In the genomic region with DNA sequence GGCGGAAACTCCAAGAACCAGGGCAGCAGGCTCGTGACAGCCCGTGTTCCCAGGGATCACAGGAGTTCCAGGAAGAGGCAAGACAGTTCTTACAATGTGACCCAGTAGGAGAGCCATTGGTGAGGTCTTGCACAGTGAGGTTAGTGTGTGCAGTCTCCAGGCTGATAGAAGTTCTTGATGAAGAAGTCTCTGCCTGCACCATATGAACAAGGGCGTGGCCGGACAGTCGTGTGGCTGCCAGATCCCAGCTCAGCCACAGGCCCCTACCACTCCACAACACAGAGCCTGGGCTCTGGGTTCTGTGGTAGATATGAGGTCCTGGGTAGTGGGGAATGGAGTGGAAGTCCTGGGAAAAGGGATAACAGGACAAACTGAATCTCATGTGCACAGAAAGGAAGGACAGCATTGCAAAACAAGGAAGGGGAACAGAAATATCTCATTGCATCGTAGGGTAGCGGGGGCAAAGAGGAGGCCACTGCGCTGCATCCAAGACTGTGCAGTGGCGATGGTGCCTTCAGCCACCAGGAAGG, we compare ENCODE assay signal across 1 cellular context.
TF ChIP-seq lines count a peak whose summit lies in the region.

No MANE protein-coding gene starts in this region.

TF ChIP-seq in HepG2, 621 proteins besides CTCF, POLR2A, EP300 and RAD21 (continued from another document and continues in another):
- TF ChIP-seq, protein P1, sequence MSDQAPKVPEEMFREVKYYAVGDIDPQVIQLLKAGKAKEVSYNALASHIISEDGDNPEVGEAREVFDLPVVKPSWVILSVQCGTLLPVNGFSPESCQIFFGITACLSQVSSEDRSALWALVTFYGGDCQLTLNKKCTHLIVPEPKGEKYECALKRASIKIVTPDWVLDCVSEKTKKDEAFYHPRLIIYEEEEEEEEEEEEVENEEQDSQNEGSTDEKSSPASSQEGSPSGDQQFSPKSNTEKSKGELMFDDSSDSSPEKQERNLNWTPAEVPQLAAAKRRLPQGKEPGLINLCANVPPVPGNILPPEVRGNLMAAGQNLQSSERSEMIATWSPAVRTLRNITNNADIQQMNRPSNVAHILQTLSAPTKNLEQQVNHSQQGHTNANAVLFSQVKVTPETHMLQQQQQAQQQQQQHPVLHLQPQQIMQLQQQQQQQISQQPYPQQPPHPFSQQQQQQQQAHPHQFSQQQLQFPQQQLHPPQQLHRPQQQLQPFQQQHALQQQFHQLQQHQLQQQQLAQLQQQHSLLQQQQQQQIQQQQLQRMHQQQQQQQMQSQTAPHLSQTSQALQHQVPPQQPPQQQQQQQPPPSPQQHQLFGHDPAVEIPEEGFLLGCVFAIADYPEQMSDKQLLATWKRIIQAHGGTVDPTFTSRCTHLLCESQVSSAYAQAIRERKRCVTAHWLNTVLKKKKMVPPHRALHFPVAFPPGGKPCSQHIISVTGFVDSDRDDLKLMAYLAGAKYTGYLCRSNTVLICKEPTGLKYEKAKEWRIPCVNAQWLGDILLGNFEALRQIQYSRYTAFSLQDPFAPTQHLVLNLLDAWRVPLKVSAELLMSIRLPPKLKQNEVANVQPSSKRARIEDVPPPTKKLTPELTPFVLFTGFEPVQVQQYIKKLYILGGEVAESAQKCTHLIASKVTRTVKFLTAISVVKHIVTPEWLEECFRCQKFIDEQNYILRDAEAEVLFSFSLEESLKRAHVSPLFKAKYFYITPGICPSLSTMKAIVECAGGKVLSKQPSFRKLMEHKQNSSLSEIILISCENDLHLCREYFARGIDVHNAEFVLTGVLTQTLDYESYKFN (CRISPR knock-in tag; conservative IDR thresholded peaks at IDR 0.05) = peak; percentile 5; the same call in 1 of the 2 replicates
- no peak for TF ChIP-seq THYN1 (CRISPR knock-in tag; IDR thresholded peaks at IDR 0.05; ENCODE audit: borderline replicate concordance, low read depth)
- TF ChIP-seq, protein P2, sequence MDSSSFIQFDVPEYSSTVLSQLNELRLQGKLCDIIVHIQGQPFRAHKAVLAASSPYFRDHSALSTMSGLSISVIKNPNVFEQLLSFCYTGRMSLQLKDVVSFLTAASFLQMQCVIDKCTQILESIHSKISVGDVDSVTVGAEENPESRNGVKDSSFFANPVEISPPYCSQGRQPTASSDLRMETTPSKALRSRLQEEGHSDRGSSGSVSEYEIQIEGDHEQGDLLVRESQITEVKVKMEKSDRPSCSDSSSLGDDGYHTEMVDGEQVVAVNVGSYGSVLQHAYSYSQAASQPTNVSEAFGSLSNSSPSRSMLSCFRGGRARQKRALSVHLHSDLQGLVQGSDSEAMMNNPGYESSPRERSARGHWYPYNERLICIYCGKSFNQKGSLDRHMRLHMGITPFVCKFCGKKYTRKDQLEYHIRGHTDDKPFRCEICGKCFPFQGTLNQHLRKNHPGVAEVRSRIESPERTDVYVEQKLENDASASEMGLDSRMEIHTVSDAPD (CRISPR knock-in tag; IDR thresholded peaks at IDR 0.05) = no peak
- TF ChIP-seq PPARG (CRISPR knock-in tag; conservative IDR thresholded peaks at IDR 0.05) = no peak
- TF ChIP-seq ZSCAN22 (CRISPR knock-in tag; IDR thresholded peaks at IDR 0.05) = no peak
- no peak for TF ChIP-seq SP140L (CRISPR knock-in tag; IDR thresholded peaks at IDR 0.05; ENCODE audit: borderline replicate concordance)
- TF ChIP-seq ZNF350 (CRISPR knock-in tag; IDR thresholded peaks at IDR 0.05; ENCODE audit: borderline replicate concordance, low read depth) = no peak
- no peak for TF ChIP-seq ZNF468 (CRISPR knock-in tag; IDR thresholded peaks at IDR 0.05)
- no peak for TF ChIP-seq MED8 (CRISPR knock-in tag; IDR thresholded peaks at IDR 0.05; ENCODE audit: insufficient replicate concordance)
- TF ChIP-seq NCOR1 (IDR thresholded peaks at IDR 0.05; ENCODE audit: borderline replicate concordance, low read length) = no peak
- TF ChIP-seq JDP2 (CRISPR knock-in tag; IDR thresholded peaks at IDR 0.05; ENCODE audit: borderline replicate concordance) = no peak
- no peak for TF ChIP-seq ZNF780A (CRISPR knock-in tag; IDR thresholded peaks at IDR 0.05)
- TF ChIP-seq MAF1 (CRISPR knock-in tag; IDR thresholded peaks at IDR 0.05; ENCODE audit: borderline replicate concordance) = no peak
- TF ChIP-seq, protein P3, sequence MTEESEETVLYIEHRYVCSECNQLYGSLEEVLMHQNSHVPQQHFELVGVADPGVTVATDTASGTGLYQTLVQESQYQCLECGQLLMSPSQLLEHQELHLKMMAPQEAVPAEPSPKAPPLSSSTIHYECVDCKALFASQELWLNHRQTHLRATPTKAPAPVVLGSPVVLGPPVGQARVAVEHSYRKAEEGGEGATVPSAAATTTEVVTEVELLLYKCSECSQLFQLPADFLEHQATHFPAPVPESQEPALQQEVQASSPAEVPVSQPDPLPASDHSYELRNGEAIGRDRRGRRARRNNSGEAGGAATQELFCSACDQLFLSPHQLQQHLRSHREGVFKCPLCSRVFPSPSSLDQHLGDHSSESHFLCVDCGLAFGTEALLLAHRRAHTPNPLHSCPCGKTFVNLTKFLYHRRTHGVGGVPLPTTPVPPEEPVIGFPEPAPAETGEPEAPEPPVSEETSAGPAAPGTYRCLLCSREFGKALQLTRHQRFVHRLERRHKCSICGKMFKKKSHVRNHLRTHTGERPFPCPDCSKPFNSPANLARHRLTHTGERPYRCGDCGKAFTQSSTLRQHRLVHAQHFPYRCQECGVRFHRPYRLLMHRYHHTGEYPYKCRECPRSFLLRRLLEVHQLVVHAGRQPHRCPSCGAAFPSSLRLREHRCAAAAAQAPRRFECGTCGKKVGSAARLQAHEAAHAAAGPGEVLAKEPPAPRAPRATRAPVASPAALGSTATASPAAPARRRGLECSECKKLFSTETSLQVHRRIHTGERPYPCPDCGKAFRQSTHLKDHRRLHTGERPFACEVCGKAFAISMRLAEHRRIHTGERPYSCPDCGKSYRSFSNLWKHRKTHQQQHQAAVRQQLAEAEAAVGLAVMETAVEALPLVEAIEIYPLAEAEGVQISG (CRISPR knock-in tag; IDR thresholded peaks at IDR 0.05) = no peak
- TF ChIP-seq WIZ (CRISPR knock-in tag; IDR thresholded peaks at IDR 0.05) = no peak
- TF ChIP-seq, protein P4, sequence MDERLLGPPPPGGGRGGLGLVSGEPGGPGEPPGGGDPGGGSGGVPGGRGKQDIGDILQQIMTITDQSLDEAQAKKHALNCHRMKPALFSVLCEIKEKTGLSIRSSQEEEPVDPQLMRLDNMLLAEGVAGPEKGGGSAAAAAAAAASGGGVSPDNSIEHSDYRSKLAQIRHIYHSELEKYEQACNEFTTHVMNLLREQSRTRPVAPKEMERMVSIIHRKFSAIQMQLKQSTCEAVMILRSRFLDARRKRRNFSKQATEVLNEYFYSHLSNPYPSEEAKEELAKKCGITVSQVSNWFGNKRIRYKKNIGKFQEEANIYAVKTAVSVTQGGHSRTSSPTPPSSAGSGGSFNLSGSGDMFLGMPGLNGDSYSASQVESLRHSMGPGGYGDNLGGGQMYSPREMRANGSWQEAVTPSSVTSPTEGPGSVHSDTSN (CRISPR knock-in tag; IDR thresholded peaks at IDR 0.05) = no peak
- no peak for TF ChIP-seq NFRKB (IDR thresholded peaks at IDR 0.05)
- TF ChIP-seq, protein P5, sequence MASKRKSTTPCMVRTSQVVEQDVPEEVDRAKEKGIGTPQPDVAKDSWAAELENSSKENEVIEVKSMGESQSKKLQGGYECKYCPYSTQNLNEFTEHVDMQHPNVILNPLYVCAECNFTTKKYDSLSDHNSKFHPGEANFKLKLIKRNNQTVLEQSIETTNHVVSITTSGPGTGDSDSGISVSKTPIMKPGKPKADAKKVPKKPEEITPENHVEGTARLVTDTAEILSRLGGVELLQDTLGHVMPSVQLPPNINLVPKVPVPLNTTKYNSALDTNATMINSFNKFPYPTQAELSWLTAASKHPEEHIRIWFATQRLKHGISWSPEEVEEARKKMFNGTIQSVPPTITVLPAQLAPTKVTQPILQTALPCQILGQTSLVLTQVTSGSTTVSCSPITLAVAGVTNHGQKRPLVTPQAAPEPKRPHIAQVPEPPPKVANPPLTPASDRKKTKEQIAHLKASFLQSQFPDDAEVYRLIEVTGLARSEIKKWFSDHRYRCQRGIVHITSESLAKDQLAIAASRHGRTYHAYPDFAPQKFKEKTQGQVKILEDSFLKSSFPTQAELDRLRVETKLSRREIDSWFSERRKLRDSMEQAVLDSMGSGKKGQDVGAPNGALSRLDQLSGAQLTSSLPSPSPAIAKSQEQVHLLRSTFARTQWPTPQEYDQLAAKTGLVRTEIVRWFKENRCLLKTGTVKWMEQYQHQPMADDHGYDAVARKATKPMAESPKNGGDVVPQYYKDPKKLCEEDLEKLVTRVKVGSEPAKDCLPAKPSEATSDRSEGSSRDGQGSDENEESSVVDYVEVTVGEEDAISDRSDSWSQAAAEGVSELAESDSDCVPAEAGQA (IDR thresholded peaks at IDR 0.05; ENCODE audit: low read depth) = no peak
- TF ChIP-seq, protein P5 (CRISPR knock-in tag; IDR thresholded peaks at IDR 0.05; ENCODE audit: borderline replicate concordance) = no peak
- TF ChIP-seq, protein P6, sequence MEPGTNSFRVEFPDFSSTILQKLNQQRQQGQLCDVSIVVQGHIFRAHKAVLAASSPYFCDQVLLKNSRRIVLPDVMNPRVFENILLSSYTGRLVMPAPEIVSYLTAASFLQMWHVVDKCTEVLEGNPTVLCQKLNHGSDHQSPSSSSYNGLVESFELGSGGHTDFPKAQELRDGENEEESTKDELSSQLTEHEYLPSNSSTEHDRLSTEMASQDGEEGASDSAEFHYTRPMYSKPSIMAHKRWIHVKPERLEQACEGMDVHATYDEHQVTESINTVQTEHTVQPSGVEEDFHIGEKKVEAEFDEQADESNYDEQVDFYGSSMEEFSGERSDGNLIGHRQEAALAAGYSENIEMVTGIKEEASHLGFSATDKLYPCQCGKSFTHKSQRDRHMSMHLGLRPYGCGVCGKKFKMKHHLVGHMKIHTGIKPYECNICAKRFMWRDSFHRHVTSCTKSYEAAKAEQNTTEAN (CRISPR knock-in tag; conservative IDR thresholded peaks at IDR 0.05) = no peak
- TF ChIP-seq ZNF777 (CRISPR knock-in tag; IDR thresholded peaks at IDR 0.05) = no peak
- no peak for TF ChIP-seq ZNF550 (CRISPR knock-in tag; IDR thresholded peaks at IDR 0.05; ENCODE audit: borderline replicate concordance)
- no peak for TF ChIP-seq SRF (IDR thresholded peaks at IDR 0.05; ENCODE audit: low read depth, low read length)
- no peak for TF ChIP-seq ZNF496 (CRISPR knock-in tag; IDR thresholded peaks at IDR 0.05; ENCODE audit: insufficient replicate concordance)
- peak; percentile 1 for TF ChIP-seq ZFP36 (IDR thresholded peaks at IDR 0.05; ENCODE audit: borderline replicate concordance, low read depth, low read length, partially characterized antibody)
- TF ChIP-seq NR2F2 (IDR thresholded peaks at IDR 0.05; ENCODE audit: borderline replicate concordance, low read depth) = no peak
- no peak for TF ChIP-seq SMYD3 (CRISPR knock-in tag; IDR thresholded peaks at IDR 0.05)
- no peak for TF ChIP-seq MED13 (CRISPR knock-in tag; IDR thresholded peaks at IDR 0.05)
- TF ChIP-seq HNRNPK (IDR thresholded peaks at IDR 0.05; ENCODE audit: low read depth, low read length, poor library complexity, severe bottlenecking) = no peak
- TF ChIP-seq SRSF4 (IDR thresholded peaks at IDR 0.05; ENCODE audit: low read depth, low read length, poor library complexity, severe bottlenecking) = no peak
- no peak for TF ChIP-seq ZNF557 (CRISPR knock-in tag; IDR thresholded peaks at IDR 0.05)
- TF ChIP-seq, protein P7, sequence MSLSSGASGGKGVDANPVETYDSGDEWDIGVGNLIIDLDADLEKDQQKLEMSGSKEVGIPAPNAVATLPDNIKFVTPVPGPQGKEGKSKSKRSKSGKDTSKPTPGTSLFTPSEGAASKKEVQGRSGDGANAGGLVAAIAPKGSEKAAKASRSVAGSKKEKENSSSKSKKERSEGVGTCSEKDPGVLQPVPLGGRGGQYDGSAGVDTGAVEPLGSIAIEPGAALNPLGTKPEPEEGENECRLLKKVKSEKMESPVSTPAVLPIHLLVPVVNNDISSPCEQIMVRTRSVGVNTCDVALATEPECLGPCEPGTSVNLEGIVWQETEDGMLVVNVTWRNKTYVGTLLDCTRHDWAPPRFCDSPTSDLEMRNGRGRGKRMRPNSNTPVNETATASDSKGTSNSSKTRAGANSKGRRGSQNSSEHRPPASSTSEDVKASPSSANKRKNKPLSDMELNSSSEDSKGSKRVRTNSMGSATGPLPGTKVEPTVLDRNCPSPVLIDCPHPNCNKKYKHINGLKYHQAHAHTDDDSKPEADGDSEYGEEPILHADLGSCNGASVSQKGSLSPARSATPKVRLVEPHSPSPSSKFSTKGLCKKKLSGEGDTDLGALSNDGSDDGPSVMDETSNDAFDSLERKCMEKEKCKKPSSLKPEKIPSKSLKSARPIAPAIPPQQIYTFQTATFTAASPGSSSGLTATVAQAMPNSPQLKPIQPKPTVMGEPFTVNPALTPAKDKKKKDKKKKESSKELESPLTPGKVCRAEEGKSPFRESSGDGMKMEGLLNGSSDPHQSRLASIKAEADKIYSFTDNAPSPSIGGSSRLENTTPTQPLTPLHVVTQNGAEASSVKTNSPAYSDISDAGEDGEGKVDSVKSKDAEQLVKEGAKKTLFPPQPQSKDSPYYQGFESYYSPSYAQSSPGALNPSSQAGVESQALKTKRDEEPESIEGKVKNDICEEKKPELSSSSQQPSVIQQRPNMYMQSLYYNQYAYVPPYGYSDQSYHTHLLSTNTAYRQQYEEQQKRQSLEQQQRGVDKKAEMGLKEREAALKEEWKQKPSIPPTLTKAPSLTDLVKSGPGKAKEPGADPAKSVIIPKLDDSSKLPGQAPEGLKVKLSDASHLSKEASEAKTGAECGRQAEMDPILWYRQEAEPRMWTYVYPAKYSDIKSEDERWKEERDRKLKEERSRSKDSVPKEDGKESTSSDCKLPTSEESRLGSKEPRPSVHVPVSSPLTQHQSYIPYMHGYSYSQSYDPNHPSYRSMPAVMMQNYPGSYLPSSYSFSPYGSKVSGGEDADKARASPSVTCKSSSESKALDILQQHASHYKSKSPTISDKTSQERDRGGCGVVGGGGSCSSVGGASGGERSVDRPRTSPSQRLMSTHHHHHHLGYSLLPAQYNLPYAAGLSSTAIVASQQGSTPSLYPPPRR (CRISPR knock-in tag; IDR thresholded peaks at IDR 0.05; ENCODE audit: borderline replicate concordance) = peak; percentile 62; the same call in 1 of the 2 replicates
- 0 out of 2 replicates have a peak, but pooled peaks have one; percentile 2 for TF ChIP-seq ZNF749 (CRISPR knock-in tag; IDR thresholded peaks at IDR 0.05; ENCODE audit: borderline replicate concordance)
